ENCODE assay signal across 28 cellular contexts in the genomic region with DNA sequence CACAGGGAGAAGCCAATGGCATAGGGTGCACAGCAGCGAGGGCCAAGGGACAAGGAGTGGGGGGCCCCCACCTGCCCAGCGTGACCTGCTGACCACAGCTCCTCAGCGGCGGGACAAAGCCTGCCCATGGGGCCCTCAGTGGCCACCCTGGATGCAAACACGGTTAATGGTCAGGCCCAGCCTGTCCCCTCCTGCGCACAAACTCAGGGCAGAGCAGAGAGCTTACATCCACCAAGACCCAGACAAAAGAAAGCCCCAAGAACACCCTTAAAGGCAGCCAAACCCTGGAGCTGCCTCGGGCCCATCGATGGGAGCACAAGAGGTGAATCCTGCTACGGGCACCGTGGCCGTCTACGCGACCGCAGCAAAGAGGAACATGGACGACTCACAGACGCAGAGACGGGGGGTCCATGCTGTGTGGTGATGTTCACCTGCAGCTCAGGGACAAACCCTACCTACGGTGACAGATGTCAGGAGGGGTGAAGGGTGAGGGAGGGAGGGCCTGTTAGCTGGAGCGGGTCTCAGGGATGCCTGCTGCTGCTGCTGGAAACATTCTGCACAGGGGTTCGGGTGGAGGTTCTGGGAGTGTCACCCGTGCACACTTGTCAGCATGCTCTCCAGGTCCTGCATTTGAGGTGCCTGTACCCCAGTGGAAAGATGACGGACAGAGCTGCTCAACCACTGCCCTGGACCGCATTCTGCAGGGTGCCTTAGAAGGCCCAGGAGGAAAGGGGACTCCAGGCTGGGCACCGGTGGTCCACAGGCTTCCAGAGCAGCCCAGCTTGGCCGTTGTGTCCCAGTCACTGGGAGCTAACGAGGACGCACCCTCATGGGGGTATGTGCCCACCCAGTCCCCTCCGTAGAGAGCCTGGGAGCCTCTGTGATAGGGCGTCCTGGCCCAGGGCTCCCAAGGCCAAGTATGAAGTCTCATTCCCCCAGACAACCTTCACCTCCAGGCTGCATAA. TPM values are rescaled to one million over a fixed set of nuclear protein-coding genes. Genes with fewer than 3 reads are reported as not detected.
A peak's percentile ranks its signal among the peaks of the same experiment; 100 is the strongest.
DNase-seq lines count a peak whose midpoint lies in the region; ATAC-seq and TF ChIP-seq lines count a peak whose summit lies in the region.
"Had no signal": no experiment of that assay in that cellular context is flagged by ENCODE, and none has a peak within 500 bp of the region (broad histone marks: within the 10 kb centered on the region; RNA-seq: fewer than 3 reads in every experiment).

No MANE protein-coding gene starts in this region.

- intact Hi-C loops in Right ventricle myocardium inferior (cut with DNase I) = no loop called here
- intact Hi-C loops in activated T-helper 2 cell treated with anti-CD3 and anti-CD28 coated beads, Interferon-gamma antibody, Interleukin-2, Interleukin-4, amounts not matched to agents 10 μg/mL and 5 μg/mL and 100 μg/mL, durations not matched to agents 14 hours and 24 hours and 36 hours (cut with micrococcal nuclease) = no loop called here

- H4K20me1 ChIP-seq in neural progenitor cell (ENCODE audit: low read depth) = no peaks in the 10 kb centered on the region

- H3K27ac ChIP-seq in right atrium auricular region (no peak overlapping the region), neural progenitor cell (no peak overlapping the region)
- H3K27ac ChIP-seq: cardiac muscle cell, transverse colon had no signal

- TF ChIP-seq CTCF in right atrium auricular region (IDR thresholded peaks at IDR 0.05) (no peak), neural progenitor cell (IDR thresholded peaks at IDR 0.05) (no peak), type B pancreatic cell (conservative IDR thresholded peaks at IDR 0.05) (no peak)

- no peaks in the 10 kb centered on the region for H3K27me3 Mint-ChIP-seq in activated T-helper 2 cell treated with anti-CD3 and anti-CD28 coated beads, Interferon-gamma antibody, Interleukin-2, Interleukin-4, amounts not matched to agents 10 μg/mL and 5 μg/mL and 100 μg/mL, durations not matched to agents 14 hours and 24 hours and 36 hours (ENCODE audit: low read depth)
- peaks cover 11% of the 10 kb centered on the region for H3K27me3 Mint-ChIP-seq in neural progenitor cell (ENCODE audit: insufficient read depth, low read depth)
- no peaks in the 10 kb centered on the region for H3K27me3 Mint-ChIP-seq in type B pancreatic cell
- H3K27me3 Mint-ChIP-seq: CD4-positive, alpha-beta T cell; stimulated activated naive CD8-positive, alpha-beta T cell treated with anti-CD3 and anti-CD28 coated beads, Interleukin-15, Interleukin-2, amounts not matched to agents 100 ng/mL and 50 ng/mL, for 24 hours had no signal

- no peak overlapping the region for H3K4me2 ChIP-seq in neural progenitor cell
- H3K4me2 ChIP-seq: SK-N-SH had no signal

- H3K27ac Mint-ChIP-seq in activated T-helper 2 cell treated with anti-CD3 and anti-CD28 coated beads, Interferon-gamma antibody, Interleukin-2, Interleukin-4, amounts not matched to agents 10 μg/mL and 5 μg/mL and 100 μg/mL, durations not matched to agents 14 hours and 24 hours and 36 hours = no peak overlapping the region
- peak overlapping the region; percentile 72 for H3K27ac Mint-ChIP-seq in neural progenitor cell
- peak overlapping the region; percentile 29 for H3K27ac Mint-ChIP-seq in type B pancreatic cell
- H3K27ac Mint-ChIP-seq: activated CD4-positive, alpha-beta T cell treated with anti-CD3 and anti-CD28 coated beads, Interleukin-2, amount 10 ng/mL, durations not matched to agents 7 days and 5 days; activated naive CD4-positive, alpha-beta T cell treated with anti-CD3 and anti-CD28 coated beads for 36 hours; CD4-positive, alpha-beta T cell; naive B cell; stimulated activated naive CD8-positive, alpha-beta T cell treated with anti-CD3 and anti-CD28 coated beads, Interleukin-15, Interleukin-2, amounts not matched to agents 100 ng/mL and 50 ng/mL, for 24 hours; T-helper 17 cell had no signal

- H3K4me3 ChIP-seq in right atrium auricular region = no peak overlapping the region
- no peak overlapping the region for H3K4me3 ChIP-seq in neural progenitor cell
- H3K4me3 ChIP-seq: cardiac muscle cell, transverse colon had no signal

- H3K9me3 ChIP-seq in right atrium auricular region = peaks cover 0 to 6% of the 10 kb centered on the region in 2 donors
- H3K9me3 ChIP-seq in neural progenitor cell (ENCODE audit: low read depth) = no peaks in the 10 kb centered on the region
- H3K9me3 ChIP-seq: SK-N-SH, transverse colon had no signal

- H3K36me3 ChIP-seq in right atrium auricular region = no peaks in the 10 kb centered on the region
- H3K36me3 ChIP-seq in neural progenitor cell = no peaks in the 10 kb centered on the region
- H3K36me3 ChIP-seq: cardiac muscle cell, transverse colon had no signal

- H3K9ac ChIP-seq in neural progenitor cell = no peak overlapping the region
- H3K9ac ChIP-seq: SK-N-SH had no signal

- peak; percentile 48 for DNase-seq in right atrium auricular region (ENCODE audit: low spot score)
- no peak for DNase-seq in Right ventricle myocardium inferior (ENCODE audit: missing footprints)
- peak; percentile 3 for DNase-seq in activated T-helper 2 cell treated with anti-CD3 and anti-CD28 coated beads, Interferon-gamma antibody, Interleukin-2, Interleukin-4, amounts not matched to agents 10 μg/mL and 5 μg/mL and 100 μg/mL, durations not matched to agents 14 hours and 24 hours and 36 hours (ENCODE audit: low spot score)
- DNase-seq in neural progenitor cell (ENCODE audit: low spot score) = no peak
- DNase-seq in type B pancreatic cell (ENCODE audit: extremely low spot score, unreplicated experiment) = peak; percentile 67
- DNase-seq in inferior parietal cortex (ENCODE audit: extremely low spot score) = no peak
- DNase-seq in activated gamma-delta T cell treated with Interleukin-2 at 50 U/mL for 16 hours = no peak
- DNase-seq in cerebellar nuclear complex (lab: John Stamatoyannopoulos, UW) = no peak
- DNase-seq: activated CD4-positive, alpha-beta T cell treated with anti-CD3 and anti-CD28 coated beads, Interleukin-2, amount 10 ng/mL, durations not matched to agents 7 days and 5 days; activated naive CD4-positive, alpha-beta T cell treated with anti-CD3 and anti-CD28 coated beads for 36 hours; activated T-cell treated with anti-CD3 and anti-CD28 coated beads for 4 hours; anterior cingulate cortex; CD4-positive, alpha-beta T cell; EL; IMR-90; mesenchymal stem cell; naive B cell; NCI-H2029 treated with DMSO at 0.1 percent for 48 hours; NCI-H226; NCI-H748 treated with DMSO at 0.1 percent for 48 hours; SK-N-SH; stimulated activated CD4-positive, alpha-beta T cell treated with anti-CD3 and anti-CD28 coated beads, Interleukin-15, amount 100 ng/mL, for 24 hours; T-helper 17 cell; transverse colon had no signal

- H3K79me2 ChIP-seq in neural progenitor cell (ENCODE audit: low read depth) = no peaks in the 10 kb centered on the region

- no peak for ATAC-seq in Right ventricle myocardium inferior
- ATAC-seq: right cardiac atrium, T-helper 17 cell had no signal

- H2AFZ ChIP-seq in neural progenitor cell (replicated peaks) = no peak overlapping the region

- no peaks in the 10 kb centered on the region for H3F3A ChIP-seq in neural progenitor cell (ENCODE audit: low read depth)

- H3K36me3 Mint-ChIP-seq in activated T-helper 2 cell treated with anti-CD3 and anti-CD28 coated beads, Interferon-gamma antibody, Interleukin-2, Interleukin-4, amounts not matched to agents 10 μg/mL and 5 μg/mL and 100 μg/mL, durations not matched to agents 14 hours and 24 hours and 36 hours (ENCODE audit: low read depth) = no peaks in the 10 kb centered on the region
- H3K36me3 Mint-ChIP-seq in neural progenitor cell (no peaks in the 10 kb centered on the region), type B pancreatic cell (no peaks in the 10 kb centered on the region)
- H3K36me3 Mint-ChIP-seq: naive B cell had no signal

- no peaks in the 10 kb centered on the region for H3K4me1 ChIP-seq in right atrium auricular region
- H3K4me1 ChIP-seq in neural progenitor cell = peaks cover 9% of the 10 kb centered on the region
- H3K4me1 ChIP-seq: transverse colon had no signal

- no peaks in the 10 kb centered on the region for H3K9me3 Mint-ChIP-seq in activated T-helper 2 cell treated with anti-CD3 and anti-CD28 coated beads, Interferon-gamma antibody, Interleukin-2, Interleukin-4, amounts not matched to agents 10 μg/mL and 5 μg/mL and 100 μg/mL, durations not matched to agents 14 hours and 24 hours and 36 hours
- peaks cover 6% of the 10 kb centered on the region for H3K9me3 Mint-ChIP-seq in neural progenitor cell
- no peaks in the 10 kb centered on the region for H3K9me3 Mint-ChIP-seq in type B pancreatic cell
- H3K9me3 Mint-ChIP-seq: activated CD4-positive, alpha-beta T cell treated with anti-CD3 and anti-CD28 coated beads, Interleukin-2, amount 10 ng/mL, durations not matched to agents 7 days and 5 days; CD4-positive, alpha-beta T cell; stimulated activated naive CD8-positive, alpha-beta T cell treated with anti-CD3 and anti-CD28 coated beads, Interleukin-15, Interleukin-2, amounts not matched to agents 100 ng/mL and 50 ng/mL, for 24 hours had no signal

- no peak overlapping the region for H3K4me3 Mint-ChIP-seq in activated T-helper 2 cell treated with anti-CD3 and anti-CD28 coated beads, Interferon-gamma antibody, Interleukin-2, Interleukin-4, amounts not matched to agents 10 μg/mL and 5 μg/mL and 100 μg/mL, durations not matched to agents 14 hours and 24 hours and 36 hours (ENCODE audit: low read depth)
- H3K4me3 Mint-ChIP-seq in neural progenitor cell = no peak overlapping the region
- H3K4me3 Mint-ChIP-seq in type B pancreatic cell = no peak overlapping the region
- H3K4me3 Mint-ChIP-seq: activated CD4-positive, alpha-beta T cell treated with anti-CD3 and anti-CD28 coated beads, Interleukin-2, amount 10 ng/mL, durations not matched to agents 7 days and 5 days; activated naive CD4-positive, alpha-beta T cell treated with anti-CD3 and anti-CD28 coated beads for 36 hours; CD4-positive, alpha-beta T cell; naive B cell; stimulated activated naive CD8-positive, alpha-beta T cell treated with anti-CD3 and anti-CD28 coated beads, Interleukin-15, Interleukin-2, amounts not matched to agents 100 ng/mL and 50 ng/mL, for 24 hours; T-helper 17 cell had no signal

- no peaks in the 10 kb centered on the region for H3K4me1 Mint-ChIP-seq in activated T-helper 2 cell treated with anti-CD3 and anti-CD28 coated beads, Interferon-gamma antibody, Interleukin-2, Interleukin-4, amounts not matched to agents 10 μg/mL and 5 μg/mL and 100 μg/mL, durations not matched to agents 14 hours and 24 hours and 36 hours (ENCODE audit: low read depth)
- H3K4me1 Mint-ChIP-seq in neural progenitor cell (peaks cover 9% of the 10 kb centered on the region), type B pancreatic cell (ENCODE audit: unreplicated experiment) (peaks cover 10% of the 10 kb centered on the region)
- H3K4me1 Mint-ChIP-seq: activated CD4-positive, alpha-beta T cell treated with anti-CD3 and anti-CD28 coated beads, Interleukin-2, amount 10 ng/mL, durations not matched to agents 7 days and 5 days had no signal

- H3K27me3 ChIP-seq in right atrium auricular region = no peaks in the 10 kb centered on the region
- H3K27me3 ChIP-seq in neural progenitor cell = peaks cover 5% of the 10 kb centered on the region
- H3K27me3 ChIP-seq: cardiac muscle cell, transverse colon had no signal

RNA-seq across cellular contexts. Expression of gene ASCL2, which starts 11.6 kb away (rescaled TPM):
- total RNA-seq in right atrium auricular region (under 1 TPM in 1 of 2 donors, not detected in 1; 0.51 TPM), Right ventricle myocardium inferior (0.24 TPM), neural progenitor cell (ENCODE audit: low replicate concordance) (2.2 TPM in 1 of 2 replicates, not detected in the other), type B pancreatic cell (ENCODE audit: low replicate concordance) (5.6 and 13.6 TPM in 2 replicates)
- total RNA-seq in activated T-helper 2 cell treated with anti-CD3 and anti-CD28 coated beads, Interferon-gamma antibody, Interleukin-2, Interleukin-4, amounts not matched to agents 10 μg/mL and 5 μg/mL and 100 μg/mL, durations not matched to agents 14 hours and 24 hours and 36 hours = 0.23 and 0.25 TPM in 2 replicates
- total RNA-seq: activated naive CD4-positive, alpha-beta T cell treated with anti-CD3 and anti-CD28 coated beads for 36 hours; cardiac muscle cell; CD4-positive, alpha-beta T cell; dermis microvascular lymphatic vessel endothelial cell; IMR-90 had no signal

RNA-seq across cellular contexts. Expression of gene C11orf21, which starts 42.9 kb away (rescaled TPM):
- 10 to 100 TPM in 1 of 2 donors, 1 to 10 TPM in 1; 1.4 to 11.9 TPM for total RNA-seq in right atrium auricular region
- total RNA-seq in Right ventricle myocardium inferior = 47.1 TPM
- total RNA-seq in activated T-helper 2 cell treated with anti-CD3 and anti-CD28 coated beads, Interferon-gamma antibody, Interleukin-2, Interleukin-4, amounts not matched to agents 10 μg/mL and 5 μg/mL and 100 μg/mL, durations not matched to agents 14 hours and 24 hours and 36 hours = 3.1 and 3.4 TPM in 2 replicates
- total RNA-seq in neural progenitor cell (ENCODE audit: low replicate concordance) = 0.19 TPM in 1 of 2 replicates, not detected in the other
- total RNA-seq in type B pancreatic cell (ENCODE audit: low replicate concordance) = 0.51 and 1.2 TPM in 2 replicates
- total RNA-seq: dermis microvascular lymphatic vessel endothelial cell, IMR-90 had no signal

RNA-seq across cellular contexts. Expression of gene TSPAN32, which starts 43.0 kb away (rescaled TPM):
- total RNA-seq in right atrium auricular region (10 to 100 TPM in 1 of 2 donors, 1 to 10 TPM in 1; 2.6 to 15.2 TPM), Right ventricle myocardium inferior (15.0 TPM), neural progenitor cell (ENCODE audit: low replicate concordance) (0.19 TPM in 1 of 2 replicates, not detected in the other), type B pancreatic cell (ENCODE audit: low replicate concordance) (2.6 and 7.2 TPM in 2 replicates)
- total RNA-seq in activated T-helper 2 cell treated with anti-CD3 and anti-CD28 coated beads, Interferon-gamma antibody, Interleukin-2, Interleukin-4, amounts not matched to agents 10 μg/mL and 5 μg/mL and 100 μg/mL, durations not matched to agents 14 hours and 24 hours and 36 hours = 4.6 and 4.8 TPM in 2 replicates
- total RNA-seq: dermis microvascular lymphatic vessel endothelial cell, IMR-90 had no signal

Comparison
In these comparisons a context has a peak if more than half of its experiments do, and no peak if none do; other contexts are left out.
1. DNase-seq: peak in right atrium auricular region (single experiment), activated T-helper 2 cell treated with anti-CD3 and anti-CD28 coated beads, Interferon-gamma antibody, Interleukin-2, Interleukin-4, amounts not matched to agents 10 μg/mL and 5 μg/mL and 100 μg/mL, durations not matched to agents 14 hours and 24 hours and 36 hours (single experiment) and type B pancreatic cell (single experiment); none in Right ventricle myocardium inferior (single experiment), neural progenitor cell (single experiment), inferior parietal cortex (single experiment), activated gamma-delta T cell treated with Interleukin-2 at 50 U/mL for 16 hours (single experiment) and cerebellar nuclear complex (0 of 2).